9 cellular contexts compared by ENCODE assay signal in the genomic region with DNA sequence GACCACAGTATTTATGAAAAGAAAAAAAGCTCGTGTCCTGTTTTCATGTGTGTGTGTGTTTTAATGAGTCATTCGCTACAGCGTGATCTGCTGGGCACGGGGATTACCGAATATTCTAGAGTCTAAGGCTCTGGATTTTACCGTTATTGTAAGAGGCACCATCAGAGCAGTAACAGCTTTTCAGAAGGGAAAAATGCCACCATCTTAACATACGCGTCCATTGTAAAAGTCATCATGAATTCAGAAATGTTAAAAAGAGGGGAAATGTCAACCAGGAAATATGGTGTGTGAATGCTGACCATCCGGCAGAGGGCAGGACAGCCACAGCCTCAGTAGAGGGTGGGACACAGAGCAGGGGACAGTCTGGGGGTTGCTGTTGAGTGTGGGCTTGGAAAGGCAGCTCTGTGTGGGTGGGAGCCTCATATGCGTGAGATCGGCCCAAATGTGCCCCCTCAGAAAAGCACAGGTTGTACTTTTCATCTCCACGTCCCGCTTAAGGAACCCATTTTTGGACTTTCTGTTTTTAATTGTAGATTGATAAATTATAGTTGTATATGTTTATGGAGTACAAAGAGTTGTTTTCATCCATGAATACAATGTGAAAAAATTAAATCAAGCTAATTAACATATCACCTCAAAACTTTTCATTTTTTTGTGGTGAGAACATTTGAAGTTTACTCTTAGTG.
DNase-seq lines count a peak whose midpoint lies in the region; ATAC-seq and TF ChIP-seq lines count a peak whose summit lies in the region.
"Had no signal": no experiment of that assay in that cellular context is flagged by ENCODE, and none has a peak within 500 bp of the region (broad histone marks: within the 10 kb centered on the region; RNA-seq: fewer than 3 reads in every experiment).

No MANE protein-coding gene starts in this region.

- POLR2A ChIA-PET in activated CD4-positive, alpha-beta T cell treated with anti-CD3 and anti-CD28 coated beads, Interleukin-2, amount 10 ng/mL, durations not matched to agents 7 days and 5 days (lab: Charles Lee): interaction anchor here (0.6 kb wide), 1 partner anchor 335 kb away, joined by 3 read pairs; no protein-coding TSS in a partner anchor

- no peak for ATAC-seq in stimulated activated memory B cell treated with anti-CD40 and anti-IgM and Interleukin-4, amounts not matched to agents 10 μg/mL and 1 μg/mL and 100 μg/mL, for 72 hours

- H3K4me1 Mint-ChIP-seq in HFFc6 (ENCODE audit: low read depth): peaks cover 23% of the 10 kb centered on the region
- H3K4me1 Mint-ChIP-seq in stimulated activated memory B cell treated with anti-CD40 and anti-IgM and Interleukin-4, amounts not matched to agents 10 μg/mL and 1 μg/mL and 100 μg/mL, for 72 hours: no peaks in the 10 kb centered on the region
- no peaks in the 10 kb centered on the region for H3K4me1 Mint-ChIP-seq in activated CD4-positive, alpha-beta T cell treated with anti-CD3 and anti-CD28 coated beads, Interleukin-2, amount 10 ng/mL, durations not matched to agents 7 days and 5 days
- H3K4me1 Mint-ChIP-seq: activated naive CD4-positive, alpha-beta T cell treated with anti-CD3 and anti-CD28 coated beads, Interleukin-2, amount 50 U/mL, for 24 hours had no signal

- no peak overlapping the region for H3K4me3 ChIP-seq in WERI-Rb-1 (ENCODE audit: low read depth, low read length)

- H3K9me3 ChIP-seq in WERI-Rb-1 (ENCODE audit: severe bottlenecking): no peaks in the 10 kb centered on the region

- no peaks in the 10 kb centered on the region for H3K27me3 ChIP-seq in WERI-Rb-1 (ENCODE audit: insufficient read depth, low read depth, severe bottlenecking)

- H3K27ac ChIP-seq in WERI-Rb-1: no peak overlapping the region

- peaks cover 10% of the 10 kb centered on the region; the same call in 1 of the 2 replicates for H3K27me3 Mint-ChIP-seq in HFFc6 (ENCODE audit: insufficient read depth)
- no peaks in the 10 kb centered on the region for H3K27me3 Mint-ChIP-seq in stimulated activated memory B cell treated with anti-CD40 and anti-IgM and Interleukin-4, amounts not matched to agents 10 μg/mL and 1 μg/mL and 100 μg/mL, for 72 hours
- peaks cover 11% of the 10 kb centered on the region for H3K27me3 Mint-ChIP-seq in activated CD4-positive, alpha-beta T cell treated with anti-CD3 and anti-CD28 coated beads, Interleukin-2, amount 10 ng/mL, durations not matched to agents 7 days and 5 days

- DNase-seq in ACHN (peak; percentile 50), HFFc6 (peak; percentile 44), WERI-Rb-1 (peak; percentile 23), iris pigment epithelial cell (ENCODE audit: low read depth) (peak; percentile 32), midbrain (lab: John Stamatoyannopoulos, UW) (no peak)
- no peak for DNase-seq in activated CD4-positive, alpha-beta T cell treated with anti-CD3 and anti-CD28 coated beads for 1 hour
- DNase-seq in activated CD4-positive, alpha-beta T cell treated with anti-CD3 and anti-CD28 coated beads, Interleukin-2, amount 10 ng/mL, durations not matched to agents 7 days and 5 days: no peak

- in situ Hi-C loops in ACHN (cut with HindIII; ENCODE audit: low pct_ligation_motif_present, low pct_unique_long_range_greater_than_20kb, low sequenced_read_pairs): no loop called here

- H3K36me3 Mint-ChIP-seq in HFFc6 (ENCODE audit: low read depth): peaks cover 6% of the 10 kb centered on the region; the same call in 1 of the 2 replicates
- H3K36me3 Mint-ChIP-seq in stimulated activated memory B cell treated with anti-CD40 and anti-IgM and Interleukin-4, amounts not matched to agents 10 μg/mL and 1 μg/mL and 100 μg/mL, for 72 hours: no peaks in the 10 kb centered on the region
- no peaks in the 10 kb centered on the region for H3K36me3 Mint-ChIP-seq in activated CD4-positive, alpha-beta T cell treated with anti-CD3 and anti-CD28 coated beads, Interleukin-2, amount 10 ng/mL, durations not matched to agents 7 days and 5 days (ENCODE audit: low read depth)
- H3K36me3 Mint-ChIP-seq: activated naive CD4-positive, alpha-beta T cell treated with anti-CD3 and anti-CD28 coated beads, Interleukin-2, amount 50 U/mL, for 24 hours had no signal

- TF ChIP-seq CTCF in HFFc6 (IDR thresholded peaks at IDR 0.05) (peak; percentile 92), WERI-Rb-1 (IDR thresholded peaks at IDR 0.05; ENCODE audit: low read depth, low read length) (peak; percentile 73)

- CTCF ChIA-PET in activated CD4-positive, alpha-beta T cell treated with anti-CD3 and anti-CD28 coated beads, Interleukin-2, amount 10 ng/mL, durations not matched to agents 7 days and 5 days (lab: Charles Lee): interaction anchor here (0.6 to 1.6 kb wide), 2 partner anchors 12 to 171 kb away, joined by 3 read pairs; no protein-coding TSS in a partner anchor

- peak overlapping the region; percentile 65 for H3K27ac Mint-ChIP-seq in HFFc6
- no peak overlapping the region for H3K27ac Mint-ChIP-seq in stimulated activated memory B cell treated with anti-CD40 and anti-IgM and Interleukin-4, amounts not matched to agents 10 μg/mL and 1 μg/mL and 100 μg/mL, for 72 hours
- H3K27ac Mint-ChIP-seq in activated CD4-positive, alpha-beta T cell treated with anti-CD3 and anti-CD28 coated beads, Interleukin-2, amount 10 ng/mL, durations not matched to agents 7 days and 5 days: no peak overlapping the region
- H3K27ac Mint-ChIP-seq: activated naive CD4-positive, alpha-beta T cell treated with anti-CD3 and anti-CD28 coated beads, Interleukin-2, amount 50 U/mL, for 24 hours had no signal

- peak overlapping the region; percentile 82 for H3K4me3 Mint-ChIP-seq in HFFc6
- H3K4me3 Mint-ChIP-seq in stimulated activated memory B cell treated with anti-CD40 and anti-IgM and Interleukin-4, amounts not matched to agents 10 μg/mL and 1 μg/mL and 100 μg/mL, for 72 hours: no peak overlapping the region
- H3K4me3 Mint-ChIP-seq in activated CD4-positive, alpha-beta T cell treated with anti-CD3 and anti-CD28 coated beads, Interleukin-2, amount 10 ng/mL, durations not matched to agents 7 days and 5 days: no peak overlapping the region
- H3K4me3 Mint-ChIP-seq: activated naive CD4-positive, alpha-beta T cell treated with anti-CD3 and anti-CD28 coated beads, Interleukin-2, amount 50 U/mL, for 24 hours had no signal

- H3K36me3 ChIP-seq in WERI-Rb-1: no peaks in the 10 kb centered on the region

- H3K9me3 Mint-ChIP-seq in HFFc6: 0 out of 2 replicates have a peak, but pooled peaks cover 4% of the 10 kb centered on the region
- H3K9me3 Mint-ChIP-seq in stimulated activated memory B cell treated with anti-CD40 and anti-IgM and Interleukin-4, amounts not matched to agents 10 μg/mL and 1 μg/mL and 100 μg/mL, for 72 hours: no peaks in the 10 kb centered on the region
- H3K9me3 Mint-ChIP-seq in activated CD4-positive, alpha-beta T cell treated with anti-CD3 and anti-CD28 coated beads, Interleukin-2, amount 10 ng/mL, durations not matched to agents 7 days and 5 days: no peaks in the 10 kb centered on the region
- H3K9me3 Mint-ChIP-seq: activated naive CD4-positive, alpha-beta T cell treated with anti-CD3 and anti-CD28 coated beads, Interleukin-2, amount 50 U/mL, for 24 hours had no signal

Comparison
In these comparisons a context has a peak if more than half of its experiments do, and no peak if none do; other contexts are left out.
1. DNase-seq: peak in ACHN (single experiment), HFFc6 (single experiment), WERI-Rb-1 (single experiment) and iris pigment epithelial cell (single experiment); none in midbrain (single experiment), activated CD4-positive, alpha-beta T cell treated with anti-CD3 and anti-CD28 coated beads for 1 hour (single experiment) and activated CD4-positive, alpha-beta T cell treated with anti-CD3 and anti-CD28 coated beads, Interleukin-2, amount 10 ng/mL, durations not matched to agents 7 days and 5 days (single experiment).